In genomic region chr6:34053721-34054120, GRCh38 we compare ENCODE assay signal across 17 cellular contexts.
DNase-seq lines count a peak whose midpoint lies in the region; ATAC-seq and TF ChIP-seq lines count a peak whose summit lies in the region.
"Had no signal": no experiment of that assay in that cellular context is flagged by ENCODE, and none has a peak within 500 bp of the region (broad histone marks: within the 10 kb centered on the region; RNA-seq: fewer than 3 reads in every experiment).

No MANE protein-coding gene starts in this region.

- peaks cover 3% of the 10 kb centered on the region for H4K20me1 ChIP-seq in neural progenitor cell (ENCODE audit: low read depth)

- no peak overlapping the region for H3K4me3 ChIP-seq in WERI-Rb-1 (ENCODE audit: low read depth, low read length)
- H3K4me3 ChIP-seq in neural progenitor cell = no peak overlapping the region
- H3K4me3 ChIP-seq: esophagus muscularis mucosa, ovary, thoracic aorta had no signal

- no peaks in the 10 kb centered on the region for H3K9me3 Mint-ChIP-seq in neural progenitor cell

- no peak overlapping the region for H3K4me3 Mint-ChIP-seq in neural progenitor cell

- no peaks in the 10 kb centered on the region for H3K36me3 Mint-ChIP-seq in neural progenitor cell

- H3K9me3 ChIP-seq in WERI-Rb-1 (ENCODE audit: severe bottlenecking) = no peaks in the 10 kb centered on the region
- no peaks in the 10 kb centered on the region for H3K9me3 ChIP-seq in neural progenitor cell (ENCODE audit: low read depth)
- H3K9me3 ChIP-seq: esophagus muscularis mucosa, ovary, thoracic aorta had no signal

- H2AFZ ChIP-seq in neural progenitor cell (replicated peaks) = no peak overlapping the region

- peak; percentile 35 for DNase-seq in NCI-H2171 (lab: John Stamatoyannopoulos, UW)
- DNase-seq in WERI-Rb-1 = peak; percentile 66
- DNase-seq in neural progenitor cell (ENCODE audit: low spot score) = no peak
- no peak for DNase-seq in SKM-1 (lab: John Stamatoyannopoulos, UW; ENCODE audit: unreplicated experiment)
- no peak for DNase-seq in NOMO-1 (lab: John Stamatoyannopoulos, UW; ENCODE audit: unreplicated experiment in 2 of 2)
- DNase-seq: activated CD4-positive, alpha-beta T cell treated with anti-CD3 and anti-CD28 coated beads for 4 hours; activated naive CD4-positive, alpha-beta T cell treated with anti-CD3 and anti-CD28 coated beads, Interleukin-2, amount 50 U/mL, for 16 hours; DND-41; NCI-H524; ovary; stimulated activated CD4-positive, alpha-beta T cell treated with anti-CD3 and anti-CD28 coated beads, Interleukin-4, amount 100 ng/mL, for 4 hours; T-helper 2 cell had no signal

- H3K4me1 Mint-ChIP-seq in neural progenitor cell = peaks cover 44% of the 10 kb centered on the region

- TF ChIP-seq RAD21 in Ishikawa (IDR thresholded peaks at IDR 0.05; ENCODE audit: low read depth) = 0 out of 2 replicates have a peak, but pooled peaks have one; percentile 5

- TF ChIP-seq EP300 in Ishikawa (IDR thresholded peaks at IDR 0.05; ENCODE audit: borderline replicate concordance) = no peak

- peaks cover 20% of the 10 kb centered on the region for H3K27me3 Mint-ChIP-seq in neural progenitor cell (ENCODE audit: insufficient read depth, low read depth)

- H3K79me2 ChIP-seq in neural progenitor cell (ENCODE audit: low read depth) = no peaks in the 10 kb centered on the region

- no peak for TF ChIP-seq CTCF in WERI-Rb-1 (IDR thresholded peaks at IDR 0.05; ENCODE audit: low read depth, low read length)
- no peak for TF ChIP-seq CTCF in neural progenitor cell (IDR thresholded peaks at IDR 0.05)

- peaks cover 40% of the 10 kb centered on the region for H3K4me1 ChIP-seq in neural progenitor cell

- H3K27ac ChIP-seq in WERI-Rb-1 (peak overlapping the region; percentile 30), neural progenitor cell (no peak overlapping the region)
- H3K27ac ChIP-seq: esophagus muscularis mucosa, ovary, thoracic aorta had no signal

- no peak overlapping the region for H3K9ac ChIP-seq in neural progenitor cell

- no peak overlapping the region for H3K27ac Mint-ChIP-seq in neural progenitor cell

- H3K36me3 ChIP-seq in WERI-Rb-1 (peaks cover 29% of the 10 kb centered on the region), neural progenitor cell (no peaks in the 10 kb centered on the region)
- H3K36me3 ChIP-seq: esophagus muscularis mucosa, ovary, thoracic aorta had no signal

- H3F3A ChIP-seq in neural progenitor cell (ENCODE audit: low read depth) = peaks cover 26% of the 10 kb centered on the region

- H3K27me3 ChIP-seq in WERI-Rb-1 (ENCODE audit: insufficient read depth, low read depth, severe bottlenecking) (no peaks in the 10 kb centered on the region), neural progenitor cell (no peaks in the 10 kb centered on the region)
- H3K27me3 ChIP-seq: ovary had no signal

- no peak for ATAC-seq in GM18519 (IDR thresholded peaks at IDR 0.05; ENCODE audit: low FRiP score, unreplicated experiment)
- ATAC-seq: Right ventricle myocardium inferior had no signal

- H3K4me2 ChIP-seq in neural progenitor cell = peak overlapping the region; percentile 31

TF ChIP-seq in Ishikawa, 13 proteins besides CTCF, POLR2A, EP300 and RAD21:
- TF ChIP-seq CREB1 (IDR thresholded peaks at IDR 0.05; ENCODE audit: low read depth) (no peak), EGR1 (IDR thresholded peaks at IDR 0.05) (no peak), FOXM1 (IDR thresholded peaks at IDR 0.05; ENCODE audit: borderline replicate concordance, low read depth) (no peak)

Comparison
In these comparisons a context has a peak if more than half of its experiments do, and no peak if none do; other contexts are left out.
1. DNase-seq: peak in NCI-H2171 (single experiment) and WERI-Rb-1 (single experiment); none in neural progenitor cell (single experiment), SKM-1 (single experiment) and NOMO-1 (0 of 2).